Comparison of ENCODE assay signal across 8 cellular contexts in genomic region chr6:107114213-107114871, GRCh38. TPM values are rescaled to one million over a fixed set of nuclear protein-coding genes. Genes with fewer than 3 reads are reported as not detected.
DNase-seq lines count a peak whose midpoint lies in the region; ATAC-seq and TF ChIP-seq lines count a peak whose summit lies in the region.

No MANE protein-coding gene starts in this region.

- H3K36me3 ChIP-seq in left lung: no peaks in the 10 kb centered on the region

- intact Hi-C loops in left lung (cut with DNase I): no loop called here

- peaks cover 5 to 37% of the 10 kb centered on the region in 2 donors for H3K4me1 ChIP-seq in left lung

- DNase-seq in AG10803 (ENCODE audit: low read depth) (peak; percentile 86), NCI-H345 (lab: John Stamatoyannopoulos, UW) (peak; percentile 84), cortex of kidney (lab: John Stamatoyannopoulos, UW) (peak; percentile 52), left lung (peak; percentile 88 to 98)
- peak; percentile 79 for DNase-seq in activated CD4-positive, alpha-beta T cell treated with anti-CD3 and anti-CD28 coated beads for 48 hours
- peak; percentile 69 to 79 for DNase-seq in stimulated activated CD4-positive, alpha-beta T cell treated with anti-CD3 and anti-CD28 coated beads, Interleukin-2, amount 100 ng/mL, for 48 hours

- ATAC-seq in GM18870 (IDR thresholded peaks at IDR 0.05; ENCODE audit: unreplicated experiment) (peak; percentile 41), HG03108 (IDR thresholded peaks at IDR 0.05; ENCODE audit: unreplicated experiment) (peak; percentile 58), left lung (peak; percentile 95)

- TF ChIP-seq CTCF in AG10803 (conservative IDR thresholded peaks at IDR 0.05; ENCODE audit: low read length) (peak; percentile 43), left lung (IDR thresholded peaks at IDR 0.05) (peak; percentile 90 to 96)

- H3K9me3 ChIP-seq in left lung: no peaks in the 10 kb centered on the region

- peak overlapping the region in 1 of 2 donors; percentile 74 for H3K27ac ChIP-seq in left lung

- H3K27me3 ChIP-seq in left lung: peaks cover 0 to 25% of the 10 kb centered on the region in 2 donors

- peak overlapping the region; percentile 53 for H3K4me3 ChIP-seq in AG10803 (ENCODE audit: low read length)
- peak overlapping the region; percentile 38 to 58 for H3K4me3 ChIP-seq in left lung

RNA-seq across cellular contexts. Expression of gene BEND3, which starts 1.0 kb away (rescaled TPM):
- 1 to 10 TPM; 3.8 to 5.6 TPM for total RNA-seq in left lung

Comparison
In these comparisons a context has a peak if more than half of its experiments do, and no peak if none do; other contexts are left out.
1. ATAC-seq: peak in every context shown above with its lines; median percentile 95 in left lung; 58 in HG03108; 41 in GM18870.